In the genomic region with DNA sequence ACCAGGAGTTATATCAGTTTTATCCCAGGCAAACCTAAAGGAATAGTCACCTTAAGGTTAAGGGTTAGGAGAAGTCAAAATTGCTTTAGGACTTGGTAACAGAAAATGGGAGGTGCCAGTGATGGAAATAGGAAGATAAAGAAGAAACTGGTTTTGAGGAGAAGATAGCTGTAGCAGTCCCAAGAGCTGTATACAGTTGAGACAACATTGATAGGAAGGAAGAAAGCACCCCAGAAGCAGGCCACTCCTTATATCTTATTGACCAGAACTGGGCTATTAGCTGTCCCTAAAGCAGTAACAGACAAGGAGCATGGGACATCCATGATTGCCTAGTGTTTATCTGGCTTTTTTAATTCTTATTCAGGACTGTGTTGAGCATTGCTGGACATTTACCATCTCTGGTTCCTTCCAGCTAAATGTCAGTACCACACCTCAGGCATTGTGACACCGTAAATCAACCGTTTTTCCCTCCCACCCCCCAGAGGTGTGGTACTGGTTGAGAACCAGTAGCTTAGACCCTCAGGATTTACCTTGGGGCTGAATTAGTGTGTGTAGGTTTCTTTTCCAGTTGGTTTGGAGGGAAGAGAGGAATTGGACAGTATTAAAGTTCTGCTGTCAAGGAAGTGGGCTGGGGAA, we compare ENCODE assay signal across 11 cellular contexts. TPM values are rescaled to one million over a fixed set of nuclear protein-coding genes. Genes with fewer than 3 reads are reported as not detected.
DNase-seq lines count a peak whose midpoint lies in the region; ATAC-seq lines count a peak whose summit lies in the region.
"Had no signal": no experiment of that assay in that cellular context is flagged by ENCODE, and none has a peak within 500 bp of the region (broad histone marks: within the 10 kb centered on the region; RNA-seq: fewer than 3 reads in every experiment).

No MANE protein-coding gene starts in this region.

- H3K27me3 ChIP-seq in CD8-positive, alpha-beta memory T cell (ENCODE audit: insufficient read depth, low read length, poor library complexity, severe bottlenecking): no peaks in the 10 kb centered on the region
- H3K27me3 ChIP-seq in HUES64 (ENCODE audit: insufficient read depth, low read length): no peaks in the 10 kb centered on the region
- no peaks in the 10 kb centered on the region for H3K27me3 ChIP-seq in mesenchymal stem cell (ENCODE audit: control insufficient read depth in 1 of 2, insufficient read depth in 1 of 2, low read length in 2 of 2)
- H3K27me3 ChIP-seq: neutrophil, uterus had no signal

- H3K4me1 Mint-ChIP-seq in CD8-positive, alpha-beta memory T cell: peaks cover 31 to 36% (median 32%) of the 10 kb centered on the region in 3 donors
- H3K4me1 Mint-ChIP-seq in activated T-helper 17 cell treated with anti-CD3 and anti-CD28 coated beads, Interleukin-2, amount 50 U/mL, for 72 hours: peaks cover 21% of the 10 kb centered on the region

- H4K8ac ChIP-seq in mesenchymal stem cell (ENCODE audit: low read length): no peak overlapping the region

- no peak overlapping the region for H3K23ac ChIP-seq in mesenchymal stem cell (ENCODE audit: low read length in 2 of 2)

- CTCF ChIA-PET in CD8-positive, alpha-beta memory T cell (lab: Charles Lee): no interaction called here

- H2BK5ac ChIP-seq in mesenchymal stem cell (ENCODE audit: low read depth, low read length, poor library complexity, severe bottlenecking): no peak overlapping the region

- H2BK120ac ChIP-seq in mesenchymal stem cell (ENCODE audit: low read depth, low read length): no peak overlapping the region

- H3K18ac ChIP-seq in mesenchymal stem cell (ENCODE audit: low read depth in 1 of 2, low read length in 2 of 2): no peak overlapping the region

- H2AFZ ChIP-seq in mesenchymal stem cell (ENCODE audit: low read depth, low read length): no peak overlapping the region

- H3K79me1 ChIP-seq in mesenchymal stem cell (replicated peaks; ENCODE audit: low read length, poor library complexity, severe bottlenecking): peaks cover 4% of the 10 kb centered on the region

- H3K4me3 ChIP-seq in CD8-positive, alpha-beta memory T cell (ENCODE audit: low read length): no peak overlapping the region
- H3K4me3 ChIP-seq in HUES64 (ENCODE audit: low read length): peak overlapping the region; percentile 88; the same call in 1 of the 2 replicates
- peak overlapping the region in 1 of 2 experiments; percentile 85 for H3K4me3 ChIP-seq in mesenchymal stem cell (ENCODE audit: insufficient read depth in 1 of 2, low read depth in 1 of 2, low read length in 2 of 2)

- H2AK5ac ChIP-seq in mesenchymal stem cell (ENCODE audit: low read length, severe bottlenecking): peak overlapping the region; percentile 63

- no peak overlapping the region for H3K4me2 ChIP-seq in mesenchymal stem cell (ENCODE audit: low read length, poor library complexity, severe bottlenecking)

- H3K4me1 ChIP-seq in CD8-positive, alpha-beta memory T cell (ENCODE audit: insufficient read depth, low read length): peaks cover 24% of the 10 kb centered on the region
- peaks cover 17% of the 10 kb centered on the region for H3K4me1 ChIP-seq in HUES64 (ENCODE audit: insufficient read depth, low read length)
- H3K4me1 ChIP-seq in mesenchymal stem cell (ENCODE audit: control insufficient read depth, insufficient read depth, low read depth, low read length): peaks cover 2% of the 10 kb centered on the region

- H2BK12ac ChIP-seq in mesenchymal stem cell (ENCODE audit: low read length in 2 of 2): no peak overlapping the region

- H3K27ac ChIP-seq in CD8-positive, alpha-beta memory T cell (ENCODE audit: low read depth, low read length): peak overlapping the region; percentile 94
- H3K27ac ChIP-seq in HUES64 (ENCODE audit: low read depth, low read length) (no peak overlapping the region), mesenchymal stem cell (ENCODE audit: low read length, poor library complexity, severe bottlenecking) (no peak overlapping the region)
- H3K27ac ChIP-seq: neutrophil had no signal

- WGBS in HUES64: no CpG with 5 or more reads among the region's 2 CpGs
- 100% methylated on average over 2 of the region's 2 CpGs for WGBS in mesenchymal stem cell

- H3K27me3 Mint-ChIP-seq in CD8-positive, alpha-beta memory T cell: peaks cover 0 to 3% of the 10 kb centered on the region in 2 donors
- no peaks in the 10 kb centered on the region for H3K27me3 Mint-ChIP-seq in activated T-helper 17 cell treated with anti-CD3 and anti-CD28 coated beads, Interleukin-2, amount 50 U/mL, for 72 hours
- H3K27me3 Mint-ChIP-seq: stimulated activated naive B cell treated with anti-CD40 and anti-IgM and Interleukin-4, amounts not matched to agents 10 μg/mL and 1 μg/mL and 100 μg/mL, for 72 hours had no signal

- H3K9me3 ChIP-seq in CD8-positive, alpha-beta memory T cell (ENCODE audit: low read length): no peaks in the 10 kb centered on the region
- H3K9me3 ChIP-seq in HUES64 (ENCODE audit: insufficient read depth, low read depth, low read length) (no peaks in the 10 kb centered on the region), mesenchymal stem cell (ENCODE audit: control insufficient read depth, low read length) (no peaks in the 10 kb centered on the region)
- H3K9me3 ChIP-seq: neutrophil, uterus had no signal

- H4K91ac ChIP-seq in mesenchymal stem cell (ENCODE audit: low read length): no peak overlapping the region

- POLR2A ChIA-PET in CD8-positive, alpha-beta memory T cell (lab: Charles Lee): no interaction called here

- H3K36me3 Mint-ChIP-seq in CD8-positive, alpha-beta memory T cell: peaks cover 0 to 8% (median under 1%) of the 10 kb centered on the region in 3 donors
- peaks cover 23% of the 10 kb centered on the region for H3K36me3 Mint-ChIP-seq in activated T-helper 17 cell treated with anti-CD3 and anti-CD28 coated beads, Interleukin-2, amount 50 U/mL, for 72 hours (ENCODE audit: low read depth)

- no peak overlapping the region for H3K9ac ChIP-seq in HUES64 (ENCODE audit: low read depth, low read length)
- H3K9ac ChIP-seq in mesenchymal stem cell (ENCODE audit: low read length): no peak overlapping the region

- H3K14ac ChIP-seq in mesenchymal stem cell (ENCODE audit: low read length in 2 of 2): no peak overlapping the region

- no peak for ATAC-seq in activated T-helper 17 cell treated with anti-CD3 and anti-CD28 coated beads, Interleukin-2, amount 50 U/mL, for 72 hours (replicated peaks)
- no peak for ATAC-seq in HG03565 (IDR thresholded peaks at IDR 0.05; ENCODE audit: unreplicated experiment)

- no peaks in the 10 kb centered on the region for H3K36me3 ChIP-seq in CD8-positive, alpha-beta memory T cell (ENCODE audit: insufficient read depth, low read length)
- H3K36me3 ChIP-seq in HUES64 (ENCODE audit: insufficient read depth, low read length) (no peaks in the 10 kb centered on the region), mesenchymal stem cell (ENCODE audit: control insufficient read depth in 1 of 2, insufficient read depth in 2 of 2, low read depth in 1 of 2, low read length in 2 of 2) (no peaks in the 10 kb centered on the region)
- H3K36me3 ChIP-seq: neutrophil, uterus had no signal

- DNase-seq in CD8-positive, alpha-beta memory T cell: no peak
- no peak for DNase-seq in mesenchymal stem cell
- no peak for DNase-seq in H4 (ENCODE audit: low spot score)
- no peak for DNase-seq in NCI-H748 treated with DMSO at 0.1 percent for 48 hours (lab: John Stamatoyannopoulos, UW)
- DNase-seq: hypothalamus; stimulated activated naive B cell treated with anti-CD40 and anti-IgM and Interleukin-4, amounts not matched to agents 10 μg/mL and 1 μg/mL and 100 μg/mL, for 72 hours; uterus had no signal

- H2BK15ac ChIP-seq in mesenchymal stem cell (ENCODE audit: low read depth, poor library complexity, severe bottlenecking): no peak overlapping the region

- no peak overlapping the region for H3K4ac ChIP-seq in mesenchymal stem cell (ENCODE audit: low read depth in 1 of 2, low read length in 2 of 2)

- peak overlapping the region in 5 of 8 donors; percentile 2 to 99 (median 98) for H3K27ac Mint-ChIP-seq in CD8-positive, alpha-beta memory T cell
- no peak overlapping the region for H3K27ac Mint-ChIP-seq in activated T-helper 17 cell treated with anti-CD3 and anti-CD28 coated beads, Interleukin-2, amount 50 U/mL, for 72 hours

- H3K4me3 Mint-ChIP-seq in CD8-positive, alpha-beta memory T cell: peak overlapping the region in 1 of 7 donors; percentile 21
- H3K4me3 Mint-ChIP-seq in activated T-helper 17 cell treated with anti-CD3 and anti-CD28 coated beads, Interleukin-2, amount 50 U/mL, for 72 hours: peak overlapping the region; percentile 92

- no peaks in the 10 kb centered on the region for H3K9me3 Mint-ChIP-seq in CD8-positive, alpha-beta memory T cell
- no peaks in the 10 kb centered on the region for H3K9me3 Mint-ChIP-seq in activated T-helper 17 cell treated with anti-CD3 and anti-CD28 coated beads, Interleukin-2, amount 50 U/mL, for 72 hours
- H3K9me3 Mint-ChIP-seq: stimulated activated naive B cell treated with anti-CD40 and anti-IgM and Interleukin-4, amounts not matched to agents 10 μg/mL and 1 μg/mL and 100 μg/mL, for 72 hours had no signal

RNA-seq across cellular contexts. Expression of a gene that starts 2.0 kb away (rescaled TPM):
- total RNA-seq in CD8-positive, alpha-beta memory T cell: 10 to 100 TPM; 36.9 to 40.5 TPM
- polyA plus RNA-seq in CD8-positive, alpha-beta memory T cell: 23.6 TPM
- 54.5 TPM for polyA plus RNA-seq in HUES64 (2013, experiment 1 of 2)
- 65.4 TPM for polyA plus RNA-seq in HUES64 (2013, experiment 2 of 2)
- total RNA-seq in activated T-helper 17 cell treated with anti-CD3 and anti-CD28 coated beads, Interleukin-2, amount 50 U/mL, for 72 hours: 10 to 100 TPM; 43.0 to 61.8 TPM
- polyA plus RNA-seq in mesenchymal stem cell (2013, experiment 1 of 2): 117 TPM
- polyA plus RNA-seq in mesenchymal stem cell (2013, experiment 2 of 2): 116 TPM
- total RNA-seq in H4 (2014; rRNA removed; shearing (Covaris generic)): 20.6 and 32.5 TPM in 2 replicates
